24 cellular contexts compared by ENCODE assay signal in the genomic region with DNA sequence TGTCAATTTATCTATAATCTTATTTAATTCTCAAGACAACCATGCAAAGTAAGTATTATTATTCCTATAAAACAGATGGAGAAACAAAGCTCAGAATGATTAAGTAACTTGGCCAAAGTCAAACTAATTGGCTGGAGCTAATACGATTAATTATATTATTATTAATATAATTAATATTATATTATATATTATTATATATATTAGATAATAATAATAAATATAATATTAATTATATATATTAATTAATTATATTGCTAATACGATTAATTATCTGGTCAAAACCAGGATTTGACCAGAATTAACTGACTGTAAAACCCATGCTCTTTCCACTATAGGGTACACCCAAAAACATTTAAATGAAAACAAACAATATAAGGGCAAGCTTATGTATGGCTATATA.
"Had no signal": no experiment of that assay in that cellular context is flagged by ENCODE, and none has a peak within 500 bp of the region (broad histone marks: within the 10 kb centered on the region; RNA-seq: fewer than 3 reads in every experiment).

No MANE protein-coding gene starts in this region.

- H3K27me3 ChIP-seq: left lung, right atrium auricular region, spleen, tibial nerve, uterus had no signal

- DNase-seq: hippocampal formation; left colon; left lung; lower lobe of right lung; mammary epithelial cell; mesenchymal stem cell; naive thymus-derived CD8-positive, alpha-beta T cell; nucleus accumbens; spleen; stimulated activated CD4-positive, alpha-beta T cell treated with anti-CD3 and anti-CD28 coated beads, Interleukin-4, amount 100 ng/mL, for 24 hours; stimulated activated naive CD4-positive, alpha-beta T cell treated with Interleukin-2 at 50 U/mL for 16 hours; stimulated activated naive CD8-positive, alpha-beta T cell treated with anti-CD3 and anti-CD28 coated beads, Interleukin-15, amount 100 ng/mL, for 72 hours; substantia nigra; uterus had no signal

- H3K4me3 Mint-ChIP-seq: naive thymus-derived CD8-positive, alpha-beta T cell; nephron; neural crest cell; stimulated activated effector memory CD8-positive, alpha-beta T cell treated with anti-CD3 and anti-CD28 coated beads, Interleukin-12 subunit alpha, Interleukin-12 subunit beta, amount 100 ng/mL, for 72 hours; stimulated activated naive CD8-positive, alpha-beta T cell treated with anti-CD3 and anti-CD28 coated beads, Interleukin-15, amount 100 ng/mL, for 72 hours; type B pancreatic cell had no signal

- H3K4me3 ChIP-seq: left lung, lower lobe of right lung, right atrium auricular region, skin epidermis, spleen, tibial nerve, uterus had no signal

- FAIRE-seq: keratinocyte had no signal

- H3K27me3 Mint-ChIP-seq: naive thymus-derived CD8-positive, alpha-beta T cell; stimulated activated naive CD8-positive, alpha-beta T cell treated with anti-CD3 and anti-CD28 coated beads, Interleukin-15, amount 100 ng/mL, for 72 hours; type B pancreatic cell had no signal

- H3K9me3 Mint-ChIP-seq: naive thymus-derived CD8-positive, alpha-beta T cell; nephron; neural crest cell; stimulated activated effector memory CD8-positive, alpha-beta T cell treated with anti-CD3 and anti-CD28 coated beads, Interleukin-12 subunit alpha, Interleukin-12 subunit beta, amount 100 ng/mL, for 72 hours; stimulated activated naive CD8-positive, alpha-beta T cell treated with anti-CD3 and anti-CD28 coated beads, Interleukin-15, amount 100 ng/mL, for 72 hours; type B pancreatic cell had no signal

- H3K9me3 ChIP-seq: left lung, lower lobe of right lung, right atrium auricular region, spleen, tibial nerve, uterus had no signal

- H3K36me3 ChIP-seq: uterus had no signal

- H3K27ac ChIP-seq: left lung, lower lobe of right lung, parathyroid adenoma, right atrium auricular region, skin epidermis, spleen, tibial nerve, uterus had no signal

- H3K27ac Mint-ChIP-seq: naive thymus-derived CD8-positive, alpha-beta T cell; nephron; stimulated activated effector memory CD8-positive, alpha-beta T cell treated with anti-CD3 and anti-CD28 coated beads, Interleukin-12 subunit alpha, Interleukin-12 subunit beta, amount 100 ng/mL, for 72 hours; stimulated activated naive CD8-positive, alpha-beta T cell treated with anti-CD3 and anti-CD28 coated beads, Interleukin-15, amount 100 ng/mL, for 72 hours; type B pancreatic cell had no signal

- H3K4me1 ChIP-seq: left lung, lower lobe of right lung, parathyroid adenoma, right atrium auricular region, spleen, uterus had no signal

- ATAC-seq: left colon; left lung; lower lobe of right lung; naive thymus-derived CD8-positive, alpha-beta T cell; sciatic nerve; stimulated activated effector memory CD8-positive, alpha-beta T cell treated with anti-CD3 and anti-CD28 coated beads, Interleukin-12 subunit alpha, Interleukin-12 subunit beta, amount 100 ng/mL, for 72 hours; stimulated activated naive CD8-positive, alpha-beta T cell treated with anti-CD3 and anti-CD28 coated beads, Interleukin-15, amount 100 ng/mL, for 72 hours had no signal

- H3K4me1 Mint-ChIP-seq: nephron; stimulated activated effector memory CD8-positive, alpha-beta T cell treated with anti-CD3 and anti-CD28 coated beads, Interleukin-12 subunit alpha, Interleukin-12 subunit beta, amount 100 ng/mL, for 72 hours; stimulated activated naive CD8-positive, alpha-beta T cell treated with anti-CD3 and anti-CD28 coated beads, Interleukin-15, amount 100 ng/mL, for 72 hours had no signal
